ENCODE assay signal across 13 cellular contexts in the genomic region with DNA sequence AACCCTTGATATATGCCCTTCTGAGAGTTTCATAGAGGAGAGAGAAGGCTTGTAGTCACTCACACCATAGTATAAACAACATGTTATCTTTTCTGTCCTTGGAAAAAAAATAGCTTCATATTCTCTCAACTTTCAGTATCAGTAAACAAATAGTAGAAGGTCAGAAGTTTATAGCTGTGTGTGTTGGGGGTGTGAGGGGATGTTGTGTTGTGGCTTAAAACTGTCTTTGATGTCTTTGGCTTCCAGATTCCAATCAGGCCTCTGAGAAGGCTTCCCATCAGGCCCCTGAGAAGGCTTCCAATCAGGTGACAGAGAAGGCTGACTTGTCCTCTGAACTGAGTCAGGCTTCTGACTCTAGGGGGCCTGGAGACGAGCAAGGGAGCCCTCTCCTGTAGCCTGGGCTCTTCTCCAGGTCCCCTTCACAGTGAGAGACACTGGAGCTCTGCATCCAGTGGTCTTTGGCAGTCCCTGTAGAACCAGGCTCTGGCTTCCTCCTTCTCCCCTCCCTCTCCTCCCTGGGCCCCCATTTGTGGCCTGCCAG. TPM values are rescaled to one million over a fixed set of nuclear protein-coding genes. Genes with fewer than 3 reads are reported as not detected.
DNase-seq lines count a peak whose midpoint lies in the region; ATAC-seq lines count a peak whose summit lies in the region.
"Had no signal": no experiment of that assay in that cellular context is flagged by ENCODE, and none has a peak within 500 bp of the region (broad histone marks: within the 10 kb centered on the region; RNA-seq: fewer than 3 reads in every experiment).

No MANE protein-coding gene starts in this region.

- DNase-seq in CD4-positive, alpha-beta memory T cell: peak in 3 of 5 donors; percentile 18 to 41 (median 37)
- DNase-seq in Jurkat, Clone E6-1 (ENCODE audit: low read depth, low spot score): no peak
- no peak for DNase-seq in natural killer cell treated with Interleukin-12 subunit alpha and Interleukin-12 subunit beta and Interleukin-15 and Interleukin-18, amount 100 ng/mL, for 72 hours (ENCODE audit: low spot score)
- DNase-seq in H4 (ENCODE audit: low spot score) (no peak), SHP77 (lab: John Stamatoyannopoulos, UW) (no peak), NCI-H774 (lab: John Stamatoyannopoulos, UW) (no peak)
- no peak for DNase-seq in activated CD4-positive, alpha-beta T cell treated with anti-CD3 and anti-CD28 coated beads, Interleukin-2, amount 50 U/mL, for 1 hour
- DNase-seq: NCI-H345 had no signal

- CTCF ChIA-PET in CD4-positive, alpha-beta memory T cell (lab: Charles Lee; ENCODE audit: partially characterized antibody): interaction anchor here (2.5 to 7.0 kb wide), 2 partner anchors 10 kb away, joined by 11 to 74 read pairs; a partner anchor contains a TSS

- peaks cover 11 to 15% of the 10 kb centered on the region in 2 donors for H3K36me3 Mint-ChIP-seq in CD4-positive, alpha-beta memory T cell
- peaks cover 8% of the 10 kb centered on the region for H3K36me3 Mint-ChIP-seq in activated naive CD8-positive, alpha-beta T cell
- H3K36me3 Mint-ChIP-seq in natural killer cell treated with Interleukin-12 subunit alpha and Interleukin-12 subunit beta and Interleukin-15 and Interleukin-18, amount 100 ng/mL, for 72 hours: peaks cover 15% of the 10 kb centered on the region

- H3K4me1 Mint-ChIP-seq in CD4-positive, alpha-beta memory T cell: peaks cover 11 to 29% (median 18%) of the 10 kb centered on the region in 4 donors
- H3K4me1 Mint-ChIP-seq in activated naive CD8-positive, alpha-beta T cell (ENCODE audit: low read depth): peaks cover 20% of the 10 kb centered on the region
- peaks cover 16 to 20% of the 10 kb centered on the region in 2 donors for H3K4me1 Mint-ChIP-seq in natural killer cell treated with Interleukin-12 subunit alpha and Interleukin-12 subunit beta and Interleukin-15 and Interleukin-18, amount 100 ng/mL, for 72 hours (ENCODE audit: low read depth in 2 of 2)

- peaks cover 8 to 9% of the 10 kb centered on the region in 2 donors for H3K27me3 Mint-ChIP-seq in CD4-positive, alpha-beta memory T cell
- H3K27me3 Mint-ChIP-seq in activated naive CD8-positive, alpha-beta T cell: peaks cover 8% of the 10 kb centered on the region
- peaks cover 10 to 11% of the 10 kb centered on the region in 2 donors for H3K27me3 Mint-ChIP-seq in natural killer cell treated with Interleukin-12 subunit alpha and Interleukin-12 subunit beta and Interleukin-15 and Interleukin-18, amount 100 ng/mL, for 72 hours

- intact Hi-C loops in CD4-positive, alpha-beta memory T cell (cut with micrococcal nuclease): loop anchor here (1.0 kb wide), 1 partner anchor 9 kb away; no protein-coding TSS in a partner anchor

- peak overlapping the region; percentile 18 to 86 (median 76) for H3K4me3 Mint-ChIP-seq in CD4-positive, alpha-beta memory T cell
- peak overlapping the region; percentile 92 for H3K4me3 Mint-ChIP-seq in activated naive CD8-positive, alpha-beta T cell
- H3K4me3 Mint-ChIP-seq in natural killer cell treated with Interleukin-12 subunit alpha and Interleukin-12 subunit beta and Interleukin-15 and Interleukin-18, amount 100 ng/mL, for 72 hours: peak overlapping the region; percentile 88

- H3K27ac Mint-ChIP-seq in CD4-positive, alpha-beta memory T cell: peak overlapping the region; percentile 80 to 100 (median 100)
- peak overlapping the region; percentile 97 for H3K27ac Mint-ChIP-seq in activated naive CD8-positive, alpha-beta T cell
- H3K27ac Mint-ChIP-seq in natural killer cell treated with Interleukin-12 subunit alpha and Interleukin-12 subunit beta and Interleukin-15 and Interleukin-18, amount 100 ng/mL, for 72 hours: peak overlapping the region; percentile 83 to 93

- ATAC-seq in natural killer cell treated with Interleukin-12 subunit alpha and Interleukin-12 subunit beta and Interleukin-15 and Interleukin-18, amount 100 ng/mL, for 72 hours: no peak

- peaks cover 0 to 14% (median 10%) of the 10 kb centered on the region in 8 donors for H3K9me3 Mint-ChIP-seq in CD4-positive, alpha-beta memory T cell
- peaks cover 8% of the 10 kb centered on the region for H3K9me3 Mint-ChIP-seq in activated naive CD8-positive, alpha-beta T cell (ENCODE audit: low read depth)
- H3K9me3 Mint-ChIP-seq in natural killer cell treated with Interleukin-12 subunit alpha and Interleukin-12 subunit beta and Interleukin-15 and Interleukin-18, amount 100 ng/mL, for 72 hours: peaks cover 4% of the 10 kb centered on the region

- H3K4me1 ChIP-seq in CD4-positive, alpha-beta memory T cell (ENCODE audit: insufficient read depth, low read length): peaks cover 19% of the 10 kb centered on the region

- H3K27ac ChIP-seq in CD4-positive, alpha-beta memory T cell (ENCODE audit: low read depth, low read length): peak overlapping the region; percentile 91
- H3K27ac ChIP-seq: VCaP had no signal

- H3K36me3 ChIP-seq in CD4-positive, alpha-beta memory T cell (ENCODE audit: insufficient read depth, low read length): no peaks in the 10 kb centered on the region

- H3K4me3 ChIP-seq in CD4-positive, alpha-beta memory T cell (ENCODE audit: low read length in 2 of 2): peak overlapping the region; percentile 20 to 38
- peak overlapping the region; percentile 52 for H3K4me3 ChIP-seq in Jurkat, Clone E6-1 (ENCODE audit: low read length)

- peaks cover 7% of the 10 kb centered on the region for H3K27me3 ChIP-seq in CD4-positive, alpha-beta memory T cell (ENCODE audit: insufficient read depth, low read length)

- POLR2A ChIA-PET in CD4-positive, alpha-beta memory T cell (lab: Charles Lee; ENCODE audit: partially characterized antibody): interaction anchor here (1.3 to 9.7 kb wide), 4 partner anchors 10 to 167 kb away, joined by 3 to 126 read pairs (median 4); a partner anchor contains a TSS

- no peaks in the 10 kb centered on the region for H3K9me3 ChIP-seq in CD4-positive, alpha-beta memory T cell (ENCODE audit: control insufficient read depth in 1 of 2, low read length in 2 of 2)

RNA-seq across cellular contexts. Expression of a gene that starts 9.3 kb away (rescaled TPM):
- total RNA-seq in CD4-positive, alpha-beta memory T cell: 10 to 100 TPM; 13.5 to 15.7 TPM
- polyA plus RNA-seq in CD4-positive, alpha-beta memory T cell: 10 to 100 TPM; 31.1 to 47.4 TPM
- 50.8 TPM for polyA plus RNA-seq in Jurkat, Clone E6-1 (2012; ENCODE audit: insufficient read depth, insufficient read length)
- 10 to 100 TPM; 58.7 to 67.4 TPM for total RNA-seq in natural killer cell treated with Interleukin-12 subunit alpha and Interleukin-12 subunit beta and Interleukin-15 and Interleukin-18, amount 100 ng/mL, for 72 hours
- total RNA-seq in H4 (2014; rRNA removed; shearing (Covaris generic)): 45.6 and 47.0 TPM in 2 replicates

RNA-seq across cellular contexts. Expression of a gene that starts 37.0 kb away (rescaled TPM):
- total RNA-seq in CD4-positive, alpha-beta memory T cell: not detected
- polyA plus RNA-seq in CD4-positive, alpha-beta memory T cell: not detected
- not detected for polyA plus RNA-seq in Jurkat, Clone E6-1 (2012; ENCODE audit: insufficient read depth, insufficient read length)
- not detected for total RNA-seq in natural killer cell treated with Interleukin-12 subunit alpha and Interleukin-12 subunit beta and Interleukin-15 and Interleukin-18, amount 100 ng/mL, for 72 hours
- total RNA-seq in H4 (2014; rRNA removed; shearing (Covaris generic)): not detected in 2 replicates
- total RNA-seq: cerebellum, fibroblast of lung, subcutaneous adipose tissue had no signal
- polyA plus RNA-seq: fibroblast of lung had no signal

RNA-seq across cellular contexts. Expression of a gene that starts 38.0 kb away (rescaled TPM):
- 1 to 10 TPM; 6.0 to 8.6 TPM for total RNA-seq in CD4-positive, alpha-beta memory T cell
- polyA plus RNA-seq in CD4-positive, alpha-beta memory T cell: 10 to 100 TPM in 1 of 2 donors, 1 to 10 TPM in 1; 9.7 to 13.8 TPM
- 7.3 TPM for polyA plus RNA-seq in Jurkat, Clone E6-1 (2012; ENCODE audit: insufficient read depth, insufficient read length)
- 1 to 10 TPM in 1 of 2 donors, under 1 TPM in 1; 0.40 to 1.3 TPM for total RNA-seq in natural killer cell treated with Interleukin-12 subunit alpha and Interleukin-12 subunit beta and Interleukin-15 and Interleukin-18, amount 100 ng/mL, for 72 hours
- total RNA-seq in H4 (2014; rRNA removed; shearing (Covaris generic)): 2.4 and 7.8 TPM in 2 replicates

RNA-seq across cellular contexts. Expression of a gene that starts 47.6 kb away (rescaled TPM):
- total RNA-seq in CD4-positive, alpha-beta memory T cell: 1 to 10 TPM; 6.1 to 6.6 TPM
- polyA plus RNA-seq in CD4-positive, alpha-beta memory T cell: under 1 TPM; 0.29 to 0.53 TPM
- 11.1 TPM for polyA plus RNA-seq in Jurkat, Clone E6-1 (2012; ENCODE audit: insufficient read depth, insufficient read length)
- total RNA-seq in natural killer cell treated with Interleukin-12 subunit alpha and Interleukin-12 subunit beta and Interleukin-15 and Interleukin-18, amount 100 ng/mL, for 72 hours: 1 to 10 TPM; 5.2 to 7.4 TPM
- 5.1 and 6.4 TPM in 2 replicates for total RNA-seq in H4 (2014; rRNA removed; shearing (Covaris generic))

Comparison
In these comparisons a context has a peak if more than half of its experiments do, and no peak if none do; other contexts are left out.
1. DNase-seq: peak in CD4-positive, alpha-beta memory T cell (3 of 5); none in Jurkat, Clone E6-1 (single experiment), natural killer cell treated with Interleukin-12 subunit alpha and Interleukin-12 subunit beta and Interleukin-15 and Interleukin-18, amount 100 ng/mL, for 72 hours (single experiment), H4 (single experiment), SHP77 (0 of 2), NCI-H774 (single experiment) and activated CD4-positive, alpha-beta T cell treated with anti-CD3 and anti-CD28 coated beads, Interleukin-2, amount 50 U/mL, for 1 hour (single experiment).
2. Peak in every context shown above with its lines, with median percentiles within 50 percentile points of each other: H3K27ac Mint-ChIP-seq and H3K4me3 Mint-ChIP-seq.